In the genomic region with DNA sequence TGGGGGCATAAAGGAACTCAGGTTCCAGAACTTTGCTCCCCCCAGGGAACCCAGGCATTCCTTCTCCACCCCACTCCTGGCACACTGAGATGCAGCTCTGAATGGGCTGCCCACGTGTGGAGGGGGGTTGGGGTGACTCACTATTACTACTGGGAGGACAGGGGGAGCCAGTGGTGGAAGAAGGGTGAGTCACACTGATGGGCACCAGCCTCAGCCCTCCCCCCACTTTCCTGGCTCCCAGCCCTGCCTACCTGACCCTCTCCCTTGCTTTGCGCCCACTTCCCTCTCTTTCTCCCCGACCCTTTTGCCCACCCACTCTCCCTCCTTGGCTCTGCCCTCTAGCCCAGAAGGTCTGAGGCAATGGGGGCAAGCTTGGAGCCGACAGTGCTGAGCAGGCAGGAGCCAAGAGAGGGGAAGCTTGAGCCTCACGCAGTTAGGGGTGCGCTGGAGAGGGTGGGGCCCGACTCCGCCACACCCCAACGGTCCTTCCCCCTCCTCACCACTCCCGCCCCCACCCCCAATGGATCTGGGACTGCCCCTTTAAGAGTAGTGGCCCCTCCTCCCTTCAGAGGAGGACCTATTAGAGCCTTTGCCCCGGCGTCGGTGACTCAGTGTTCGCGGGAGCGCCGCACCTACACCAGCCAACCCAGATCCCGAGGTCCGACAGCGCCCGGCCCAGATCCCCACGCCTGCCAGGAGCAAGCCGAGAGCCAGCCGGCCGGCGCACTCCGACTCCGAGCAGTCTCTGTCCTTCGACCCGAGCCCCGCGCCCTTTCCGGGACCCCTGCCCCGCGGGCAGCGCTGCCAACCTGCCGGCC, we compare ENCODE assay signal across 8 cellular contexts. TPM values are rescaled to one million over a fixed set of nuclear protein-coding genes. Genes with fewer than 3 reads are reported as not detected.
DNase-seq lines count a peak whose midpoint lies in the region; ATAC-seq and TF ChIP-seq lines count a peak whose summit lies in the region.

LMNA (plus strand) TSS at position 611 of the 818 bp plus-strand sequence. CDS start 208 bp downstream, outside the sequence.

- peak; percentile 92 for DNase-seq in A673 (ENCODE audit: low spot score)
- peak; percentile 95 for DNase-seq in NCI-H460 (ENCODE audit: extremely low read depth, low read depth)
- peak; percentile 63 for DNase-seq in activated CD4-positive, alpha-beta T cell treated with anti-CD3 and anti-CD28 coated beads, Interleukin-2, amount 10 ng/mL, durations not matched to agents 7 days and 5 days
- DNase-seq in dedifferentiated amniotic fluid mesenchymal stem cell (ENCODE audit: extremely low spot score): peak; percentile 96
- DNase-seq in left lobe of liver (ENCODE audit: low spot score): peak; percentile 95
- peak; percentile 70 for DNase-seq in stimulated activated CD4-positive, alpha-beta T cell treated with anti-CD3 and anti-CD28 coated beads, Interleukin-2, amount 100 ng/mL, for 48 hours

- peak within 1 kb of the TSS; percentile 86 for H3K4me3 ChIP-seq in A673 (ENCODE audit: low read depth, low read length, poor library complexity, severe bottlenecking)

- TF ChIP-seq CTCF in A673 (conservative IDR thresholded peaks at IDR 0.05; ENCODE audit: low read depth, low read length): no peak

- ATAC-seq in GM18873 (IDR thresholded peaks at IDR 0.05; ENCODE audit: low FRiP score, unreplicated experiment): peak; percentile 50
- ATAC-seq in HG03342 (IDR thresholded peaks at IDR 0.05; ENCODE audit: unreplicated experiment): peak; percentile 52
- peak; percentile 79 for ATAC-seq in left lobe of liver

- no peaks in the 10 kb centered on the region for H3K9me3 Mint-ChIP-seq in activated CD4-positive, alpha-beta T cell treated with anti-CD3 and anti-CD28 coated beads, Interleukin-2, amount 10 ng/mL, durations not matched to agents 7 days and 5 days

- peaks cover 36% of the 10 kb centered on the region for H3K4me1 ChIP-seq in A673 (ENCODE audit: insufficient read depth, low read length, poor library complexity, severe bottlenecking)

- peaks cover 43% of the 10 kb centered on the region for H3K27me3 Mint-ChIP-seq in activated CD4-positive, alpha-beta T cell treated with anti-CD3 and anti-CD28 coated beads, Interleukin-2, amount 10 ng/mL, durations not matched to agents 7 days and 5 days

- CTCF ChIA-PET in A673 (lab: Charles Lee): interaction anchor here (0.6 to 1.0 kb wide), 3 partner anchors 15 to 19 kb away, joined by 3 to 6 read pairs (median 4); no protein-coding TSS in a partner anchor
- CTCF ChIA-PET in activated CD4-positive, alpha-beta T cell treated with anti-CD3 and anti-CD28 coated beads, Interleukin-2, amount 10 ng/mL, durations not matched to agents 7 days and 5 days (lab: Charles Lee): interaction anchor here (1.1 to 25.5 kb wide), 6 partner anchors 9 to 37 kb away, joined by 3 to 645 read pairs (median 6); no protein-coding TSS in a partner anchor

- intact Hi-C loops in A673 (cut with micrococcal nuclease; ENCODE audit: unreplicated experiment): no loop called here

- peak within 1 kb of the TSS; percentile 68 for H3K27ac Mint-ChIP-seq in activated CD4-positive, alpha-beta T cell treated with anti-CD3 and anti-CD28 coated beads, Interleukin-2, amount 10 ng/mL, durations not matched to agents 7 days and 5 days

- H3K27ac ChIP-seq in A673 (ENCODE audit: low read depth, low read length, poor library complexity, severe bottlenecking): peak within 1 kb of the TSS; percentile 74

- H3K4me3 Mint-ChIP-seq in activated CD4-positive, alpha-beta T cell treated with anti-CD3 and anti-CD28 coated beads, Interleukin-2, amount 10 ng/mL, durations not matched to agents 7 days and 5 days: peak within 1 kb of the TSS; percentile 78

- no peaks in the 10 kb centered on the region for H3K36me3 ChIP-seq in A673 (ENCODE audit: insufficient read depth, low read length, poor library complexity, severe bottlenecking)

- POLR2A ChIA-PET in A673 (lab: Charles Lee; ENCODE audit: low non-redundant PET): interaction anchor here (0.5 kb wide), 2 partner anchors 19 to 53 kb away, joined by 3 to 10 read pairs; no protein-coding TSS in a partner anchor
- POLR2A ChIA-PET in activated CD4-positive, alpha-beta T cell treated with anti-CD3 and anti-CD28 coated beads, Interleukin-2, amount 10 ng/mL, durations not matched to agents 7 days and 5 days (lab: Charles Lee): interaction anchor here (0.6 kb wide), 1 partner anchor 50 kb away, joined by 3 read pairs; no protein-coding TSS in a partner anchor

- no TSS peak for BruUV-seq in A673 (replicated peaks; lab: Mats Ljungman, UMichigan)

- no peaks in the 10 kb centered on the region for H3K9me3 ChIP-seq in A673 (ENCODE audit: low read depth, low read length, poor library complexity, severe bottlenecking)

- peaks cover 32% of the 10 kb centered on the region for H3K4me1 Mint-ChIP-seq in activated CD4-positive, alpha-beta T cell treated with anti-CD3 and anti-CD28 coated beads, Interleukin-2, amount 10 ng/mL, durations not matched to agents 7 days and 5 days

- no peaks in the 10 kb centered on the region for H3K27me3 ChIP-seq in A673 (replicated peaks; ENCODE audit: insufficient read depth, low read depth, low read length, poor library complexity)

- no peaks in the 10 kb centered on the region for H3K36me3 Mint-ChIP-seq in activated CD4-positive, alpha-beta T cell treated with anti-CD3 and anti-CD28 coated beads, Interleukin-2, amount 10 ng/mL, durations not matched to agents 7 days and 5 days (ENCODE audit: low read depth)

RNA-seq across cellular contexts. Expression of gene LMNA, which starts in this region (rescaled TPM):
- 204 and 225 TPM in 2 replicates for total RNA-seq in A673 (2021)
- total RNA-seq in NCI-H460 (2014; rRNA removed; shearing (Covaris generic)): 315 and 336 TPM in 2 replicates
- 740 and 920 TPM in 2 replicates for polyA plus RNA-seq in NCI-H460 (2014; cell fraction: nucleus; rRNA removed)
- 10 to 100 TPM; 38.3 to 43.5 TPM for total RNA-seq in activated CD4-positive, alpha-beta T cell treated with anti-CD3 and anti-CD28 coated beads, Interleukin-2, amount 10 ng/mL, durations not matched to agents 7 days and 5 days
- total RNA-seq in left lobe of liver: 120 TPM

Comparison
In these comparisons a context has a peak if more than half of its experiments do, and no peak if none do; other contexts are left out.
1. Peak in every context shown above with its lines: DNase-seq, ATAC-seq, H3K4me3 ChIP-seq and H3K27ac ChIP-seq.